In genomic region chr20:58219342-58219700, GRCh38 we compare ENCODE assay signal across 1 cellular context.
TF ChIP-seq lines count a peak whose summit lies in the region.

No MANE protein-coding gene starts in this region.

TF ChIP-seq in SK-N-SH, 30 proteins besides CTCF, POLR2A, EP300 and RAD21 (continued from another document):
- TF ChIP-seq, protein P1, sequence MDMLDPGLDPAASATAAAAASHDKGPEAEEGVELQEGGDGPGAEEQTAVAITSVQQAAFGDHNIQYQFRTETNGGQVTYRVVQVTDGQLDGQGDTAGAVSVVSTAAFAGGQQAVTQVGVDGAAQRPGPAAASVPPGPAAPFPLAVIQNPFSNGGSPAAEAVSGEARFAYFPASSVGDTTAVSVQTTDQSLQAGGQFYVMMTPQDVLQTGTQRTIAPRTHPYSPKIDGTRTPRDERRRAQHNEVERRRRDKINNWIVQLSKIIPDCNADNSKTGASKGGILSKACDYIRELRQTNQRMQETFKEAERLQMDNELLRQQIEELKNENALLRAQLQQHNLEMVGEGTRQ (IDR thresholded peaks at IDR 0.05; ENCODE audit: borderline replicate concordance, low read depth, low read length): no peak
- peak; percentile 83 for TF ChIP-seq PBX3 (IDR thresholded peaks at IDR 0.05)
